Comparison of ENCODE assay signal across 21 cellular contexts in genomic region chr1:201925301-201925567, GRCh38. TPM values are rescaled to one million over a fixed set of nuclear protein-coding genes. Genes with fewer than 3 reads are reported as not detected.
"Had no signal": no experiment of that assay in that cellular context is flagged by ENCODE, and none has a peak within 500 bp of the region (broad histone marks: within the 10 kb centered on the region; RNA-seq: fewer than 3 reads in every experiment).

No MANE protein-coding gene starts in this region.

- H3K4me3 Mint-ChIP-seq: activated B cell treated with CpG ODN at 0.5 μM for 24 hours; activated CD8-positive, alpha-beta T cell treated with anti-CD3 and anti-CD28 coated beads, Interleukin-2, amount 10 ng/mL, durations not matched to agents 7 days and 5 days; activated naive CD8-positive, alpha-beta T cell treated with anti-CD3 and anti-CD28 coated beads for 36 hours; activated T-cell treated with anti-CD3 and anti-CD28 coated beads, Interleukin-2, amount 50 U/mL, for 72 hours; central memory CD8-positive, alpha-beta T cell; immature natural killer cell; neural crest cell; stimulated activated naive CD8-positive, alpha-beta T cell treated with anti-CD3 and anti-CD28 coated beads, Interleukin-15, Interleukin-2, amounts not matched to agents 100 ng/mL and 50 ng/mL, for 24 hours had no signal

- H3K27ac ChIP-seq: brain microvascular endothelial cell, foreskin keratinocyte, lower lobe of right lung, right lobe of liver, thyroid gland had no signal

- H3K9me3 Mint-ChIP-seq: activated B cell treated with CpG ODN at 0.5 μM for 24 hours; activated naive CD8-positive, alpha-beta T cell treated with anti-CD3 and anti-CD28 coated beads for 36 hours; activated T-cell treated with anti-CD3 and anti-CD28 coated beads, Interleukin-2, amount 50 U/mL, for 72 hours; central memory CD8-positive, alpha-beta T cell; immature natural killer cell; stimulated activated naive CD8-positive, alpha-beta T cell treated with anti-CD3 and anti-CD28 coated beads, Interleukin-15, Interleukin-2, amounts not matched to agents 100 ng/mL and 50 ng/mL, for 24 hours had no signal

- H3K36me3 Mint-ChIP-seq: activated naive CD8-positive, alpha-beta T cell treated with anti-CD3 and anti-CD28 coated beads for 36 hours; immature natural killer cell had no signal

- H3K4me1 ChIP-seq: foreskin keratinocyte, lower lobe of right lung, prostate gland, right lobe of liver had no signal

- H3K9me3 ChIP-seq: lower lobe of right lung, prostate gland, right lobe of liver, thyroid gland had no signal

- DNase-seq: activated B cell treated with CpG ODN at 0.5 μM for 24 hours; activated CD4-positive, alpha-beta T cell treated with anti-CD3 and anti-CD28 coated beads for 48 hours; activated CD8-positive, alpha-beta memory T cell treated with anti-CD3 and anti-CD28 coated beads, Interleukin-2, amount 50 U/mL, for 4 hours; activated CD8-positive, alpha-beta T cell treated with anti-CD3 and anti-CD28 coated beads, Interleukin-2, amount 10 ng/mL, durations not matched to agents 7 days and 5 days; activated gamma-delta T cell treated with Interleukin-2 at 50 U/mL for 16 hours; activated naive CD8-positive, alpha-beta T cell treated with anti-CD3 and anti-CD28 coated beads for 36 hours; activated T-cell treated with anti-CD3 and anti-CD28 coated beads, Interleukin-2, amount 50 U/mL, for 72 hours; brain microvascular endothelial cell; effector CD8-positive, alpha-beta T cell; foreskin keratinocyte; head of caudate nucleus; immature natural killer cell; lower lobe of right lung; right lobe of liver; SW 1271; thyroid gland had no signal

- H3K4me3 ChIP-seq: lower lobe of right lung, prostate gland, right lobe of liver, thyroid gland had no signal

- ATAC-seq: activated CD8-positive, alpha-beta T cell treated with anti-CD3 and anti-CD28 coated beads, Interleukin-2, amount 10 ng/mL, durations not matched to agents 7 days and 5 days; activated T-cell treated with anti-CD3 and anti-CD28 coated beads, Interleukin-2, amount 50 U/mL, for 72 hours; foreskin keratinocyte; lower lobe of right lung; right lobe of liver had no signal

- H3K27me3 ChIP-seq: brain microvascular endothelial cell, foreskin keratinocyte, right lobe of liver, thyroid gland had no signal

- H3K36me3 ChIP-seq: brain microvascular endothelial cell, lower lobe of right lung, prostate gland, right lobe of liver, thyroid gland had no signal

- H3K27ac Mint-ChIP-seq: activated B cell treated with CpG ODN at 0.5 μM for 24 hours; activated CD8-positive, alpha-beta T cell treated with anti-CD3 and anti-CD28 coated beads, Interleukin-2, amount 10 ng/mL, durations not matched to agents 7 days and 5 days; activated naive CD8-positive, alpha-beta T cell treated with anti-CD3 and anti-CD28 coated beads for 36 hours; activated T-cell treated with anti-CD3 and anti-CD28 coated beads, Interleukin-2, amount 50 U/mL, for 72 hours; immature natural killer cell; stimulated activated naive CD8-positive, alpha-beta T cell treated with anti-CD3 and anti-CD28 coated beads, Interleukin-15, Interleukin-2, amounts not matched to agents 100 ng/mL and 50 ng/mL, for 24 hours had no signal

- H3K4me1 Mint-ChIP-seq: activated B cell treated with CpG ODN at 0.5 μM for 24 hours; activated naive CD8-positive, alpha-beta T cell treated with anti-CD3 and anti-CD28 coated beads for 36 hours; central memory CD8-positive, alpha-beta T cell; immature natural killer cell had no signal

RNA-seq across cellular contexts. Expression of gene LMOD1, which starts 21.1 kb away (rescaled TPM):
- total RNA-seq: activated B cell treated with CpG ODN at 0.5 μM for 24 hours; activated CD8-positive, alpha-beta T cell treated with anti-CD3 and anti-CD28 coated beads, Interleukin-2, amount 10 ng/mL, durations not matched to agents 7 days and 5 days; activated naive CD8-positive, alpha-beta T cell treated with anti-CD3 and anti-CD28 coated beads for 36 hours; activated T-cell treated with anti-CD3 and anti-CD28 coated beads, Interleukin-2, amount 50 U/mL, for 72 hours; foreskin keratinocyte; T-helper 2 cell treated with Interferon-gamma antibody and Interleukin-4, amounts not matched to agents 100 ng/mL and 5 ng/mL, for 36 hours had no signal
- polyA plus RNA-seq: foreskin keratinocyte, immature natural killer cell had no signal

RNA-seq across cellular contexts. Expression of gene SHISA4, which starts 36.5 kb away (rescaled TPM):
- total RNA-seq: activated naive CD8-positive, alpha-beta T cell treated with anti-CD3 and anti-CD28 coated beads for 36 hours had no signal
